21 cellular contexts compared by ENCODE assay signal in the genomic region with DNA sequence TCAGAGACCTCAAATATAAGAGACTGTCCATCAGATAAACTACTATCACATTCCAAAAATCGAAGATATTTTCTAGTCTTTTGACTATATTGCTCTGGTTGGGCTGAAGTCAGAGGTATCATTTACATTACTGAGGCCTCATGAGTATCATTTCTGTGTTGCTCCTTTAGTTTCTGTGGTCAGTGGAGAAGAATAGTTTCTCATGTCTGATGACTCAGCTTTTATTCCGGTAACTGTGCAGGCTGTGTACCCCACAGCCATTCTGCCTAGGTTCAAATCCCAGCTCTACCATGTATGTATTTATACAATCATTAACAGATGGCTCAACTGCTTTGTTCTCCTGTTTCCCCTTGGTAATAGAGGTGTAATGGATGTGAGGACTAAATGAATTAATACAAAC.
A peak's percentile ranks its signal among the peaks of the same experiment; 100 is the strongest.
DNase-seq lines count a peak whose midpoint lies in the region; ATAC-seq lines count a peak whose summit lies in the region.
"Had no signal": no experiment of that assay in that cellular context is flagged by ENCODE, and none has a peak within 500 bp of the region (broad histone marks: within the 10 kb centered on the region; RNA-seq: fewer than 3 reads in every experiment).

No MANE protein-coding gene starts in this region.

- H3K4me3 Mint-ChIP-seq in activated CD4-positive, alpha-beta T cell treated with anti-CD3 and anti-CD28 coated beads, Interleukin-2, amount 10 ng/mL, durations not matched to agents 7 days and 5 days = no peak overlapping the region
- H3K4me3 Mint-ChIP-seq: activated naive CD4-positive, alpha-beta T cell treated with anti-CD3 and anti-CD28 coated beads for 36 hours; B cell; neural progenitor cell had no signal

- ATAC-seq in GM21390 (IDR thresholded peaks at IDR 0.05; ENCODE audit: unreplicated experiment) (peak; percentile 60), HG03442 (IDR thresholded peaks at IDR 0.05; ENCODE audit: unreplicated experiment) (peak; percentile 62), HG02938 (IDR thresholded peaks at IDR 0.05; ENCODE audit: unreplicated experiment) (no peak), GM18519 (IDR thresholded peaks at IDR 0.05; ENCODE audit: low FRiP score, unreplicated experiment) (no peak)
- ATAC-seq: body of pancreas, left colon, Panc1 had no signal

- POLR2A ChIA-PET in activated CD4-positive, alpha-beta T cell treated with anti-CD3 and anti-CD28 coated beads, Interleukin-2, amount 10 ng/mL, durations not matched to agents 7 days and 5 days (lab: Charles Lee) = no interaction called here

- CTCF ChIA-PET in activated CD4-positive, alpha-beta T cell treated with anti-CD3 and anti-CD28 coated beads, Interleukin-2, amount 10 ng/mL, durations not matched to agents 7 days and 5 days (lab: Charles Lee) = no interaction called here

- H3K36me3 Mint-ChIP-seq in activated CD4-positive, alpha-beta T cell treated with anti-CD3 and anti-CD28 coated beads, Interleukin-2, amount 10 ng/mL, durations not matched to agents 7 days and 5 days (ENCODE audit: low read depth) = no peaks in the 10 kb centered on the region
- H3K36me3 Mint-ChIP-seq: neural progenitor cell had no signal

- H3K27me3 Mint-ChIP-seq in activated CD4-positive, alpha-beta T cell treated with anti-CD3 and anti-CD28 coated beads, Interleukin-2, amount 10 ng/mL, durations not matched to agents 7 days and 5 days = no peaks in the 10 kb centered on the region

- no peak overlapping the region for H3K27ac Mint-ChIP-seq in activated CD4-positive, alpha-beta T cell treated with anti-CD3 and anti-CD28 coated beads, Interleukin-2, amount 10 ng/mL, durations not matched to agents 7 days and 5 days
- H3K27ac Mint-ChIP-seq: activated naive CD4-positive, alpha-beta T cell treated with anti-CD3 and anti-CD28 coated beads for 36 hours; B cell; neural progenitor cell had no signal

- no peaks in the 10 kb centered on the region for H3K9me3 Mint-ChIP-seq in activated CD4-positive, alpha-beta T cell treated with anti-CD3 and anti-CD28 coated beads, Interleukin-2, amount 10 ng/mL, durations not matched to agents 7 days and 5 days
- H3K9me3 Mint-ChIP-seq: activated naive CD4-positive, alpha-beta T cell treated with anti-CD3 and anti-CD28 coated beads for 36 hours; neural progenitor cell had no signal

- DNase-seq in amniotic epithelial cell (ENCODE audit: low read depth) (peak; percentile 13), renal cortical epithelial cell (ENCODE audit: low read depth) (peak; percentile 78)
- no peak for DNase-seq in activated CD4-positive, alpha-beta T cell treated with anti-CD3 and anti-CD28 coated beads, Interleukin-2, amount 10 ng/mL, durations not matched to agents 7 days and 5 days
- DNase-seq: activated CD4-positive, alpha-beta T cell treated with anti-CD3 and anti-CD28 coated beads, Interleukin-2, amount 50 U/mL, for 1 hour; activated naive CD4-positive, alpha-beta T cell treated with anti-CD3 and anti-CD28 coated beads for 36 hours; body of pancreas; Calu3; colonic mucosa; HCEC 1CT; left colon; midbrain; NCI-H1436 treated with DMSO at 0.1 percent for 48 hours; NCI-H82; SK-N-SH had no signal

- no peaks in the 10 kb centered on the region for H3K4me1 Mint-ChIP-seq in activated CD4-positive, alpha-beta T cell treated with anti-CD3 and anti-CD28 coated beads, Interleukin-2, amount 10 ng/mL, durations not matched to agents 7 days and 5 days
- H3K4me1 Mint-ChIP-seq: B cell had no signal

Comparison
In these comparisons a context has a peak if more than half of its experiments do, and no peak if none do; other contexts are left out.
1. ATAC-seq: peak in GM21390 (single experiment) and HG03442 (single experiment); none in HG02938 (single experiment) and GM18519 (single experiment).